In genomic region chr7:35734001-35734483, GRCh38 we compare ENCODE assay signal across 23 cellular contexts. TPM values are rescaled to one million over a fixed set of nuclear protein-coding genes. Genes with fewer than 3 reads are reported as not detected.
A peak's percentile ranks its signal among the peaks of the same experiment; 100 is the strongest.
DNase-seq lines count a peak whose midpoint lies in the region; TF ChIP-seq lines count a peak whose summit lies in the region.
"Had no signal": no experiment of that assay in that cellular context is flagged by ENCODE, and none has a peak within 500 bp of the region (broad histone marks: within the 10 kb centered on the region; RNA-seq: fewer than 3 reads in every experiment).

No MANE protein-coding gene starts in this region.

- H3K9me3 Mint-ChIP-seq in H9 (no peaks in the 10 kb centered on the region), nephron (peaks cover 4% of the 10 kb centered on the region)
- H3K9me3 Mint-ChIP-seq in activated T-cell treated with anti-CD3 and anti-CD28 coated beads, Interleukin-2, amount 50 U/mL, for 24 hours, result no peaks in the 10 kb centered on the region
- H3K9me3 Mint-ChIP-seq: activated CD8-positive, alpha-beta T cell treated with anti-CD3 and anti-CD28 coated beads for 36 hours; activated naive CD4-positive, alpha-beta T cell treated with anti-CD3 and anti-CD28 coated beads for 36 hours; activated T-cell treated with anti-CD3 and anti-CD28 coated beads, Interleukin-2, amount 50 U/mL, for 4 hours; HFFc6; natural killer cell had no signal

- H3K9ac ChIP-seq in H9 (ENCODE audit: extremely low read depth, insufficient read length, low read length), result no peak overlapping the region

- H3K27me3 ChIP-seq in ACC112 (ENCODE audit: insufficient read depth, low read length) (no peaks in the 10 kb centered on the region), H9 (ENCODE audit: insufficient read depth, low read length) (no peaks in the 10 kb centered on the region)
- H3K27me3 ChIP-seq: ascending aorta, heart right ventricle, testis had no signal

- no peak overlapping the region for H4K5ac ChIP-seq in H9 (ENCODE audit: insufficient read length, low read depth, low read length)

- H2BK12ac ChIP-seq in H9 (ENCODE audit: insufficient read length, low read depth, low read length), result no peak overlapping the region

- H3K4me3 ChIP-seq in ACC112 (ENCODE audit: low read depth, low read length), result no peak overlapping the region
- H3K4me3 ChIP-seq: ascending aorta, heart right ventricle, testis had no signal

- no peaks in the 10 kb centered on the region for H4K20me1 ChIP-seq in H9 (ENCODE audit: control insufficient read depth, insufficient read depth, insufficient read length)

- no peak overlapping the region for H3K4ac ChIP-seq in H9 (ENCODE audit: low read depth, low read length)

- no peak overlapping the region for H4K91ac ChIP-seq in H9 (ENCODE audit: insufficient read length, low read depth, low read length)

- H4K8ac ChIP-seq in H9 (replicated peaks; ENCODE audit: insufficient read length, low read depth, low read length), result no peak overlapping the region

- H2BK20ac ChIP-seq in H9 (ENCODE audit: low read depth, low read length, poor library complexity, severe bottlenecking), result no peak overlapping the region

- H3K27me3 Mint-ChIP-seq in H9 (ENCODE audit: low read depth) (no peaks in the 10 kb centered on the region), nephron (ENCODE audit: low read depth) (no peaks in the 10 kb centered on the region)
- no peaks in the 10 kb centered on the region for H3K27me3 Mint-ChIP-seq in activated T-cell treated with anti-CD3 and anti-CD28 coated beads, Interleukin-2, amount 50 U/mL, for 24 hours
- H3K27me3 Mint-ChIP-seq: activated CD8-positive, alpha-beta T cell treated with anti-CD3 and anti-CD28 coated beads for 36 hours; CD4-positive, alpha-beta T cell had no signal

- no peaks in the 10 kb centered on the region for H3K9me3 ChIP-seq in H9 (ENCODE audit: control insufficient read depth, low read depth, low read length)
- H3K9me3 ChIP-seq: ascending aorta, heart right ventricle, testis had no signal

- H3K36me3 Mint-ChIP-seq in H9 (ENCODE audit: insufficient read depth in 1 of 3, low read depth in 3 of 3) (no peaks in the 10 kb centered on the region), nephron (ENCODE audit: low read depth) (no peaks in the 10 kb centered on the region)
- no peaks in the 10 kb centered on the region for H3K36me3 Mint-ChIP-seq in activated T-cell treated with anti-CD3 and anti-CD28 coated beads, Interleukin-2, amount 50 U/mL, for 24 hours (ENCODE audit: low read depth)
- H3K36me3 Mint-ChIP-seq: natural killer cell had no signal

- H3K27ac Mint-ChIP-seq in H9, result peak overlapping the region in 2 of 3 experiments; percentile 4 to 24; a peak in 1 of 7 replicates
- H3K27ac Mint-ChIP-seq in nephron, result peak overlapping the region; percentile 7 to 61 (median 10)
- no peak overlapping the region for H3K27ac Mint-ChIP-seq in activated T-cell treated with anti-CD3 and anti-CD28 coated beads, Interleukin-2, amount 50 U/mL, for 24 hours
- H3K27ac Mint-ChIP-seq: activated CD8-positive, alpha-beta T cell treated with anti-CD3 and anti-CD28 coated beads for 36 hours; activated naive CD4-positive, alpha-beta T cell treated with anti-CD3 and anti-CD28 coated beads for 36 hours; CD4-positive, alpha-beta T cell; HFFc6; natural killer cell had no signal

- DNase-seq in H9 (no peak), caudate nucleus (lab: John Stamatoyannopoulos, UW) (peak in 1 of 61 donors; percentile 21), NCI-H1694 (lab: John Stamatoyannopoulos, UW) (no peak), SW480 (ENCODE audit: low spot score) (no peak)
- no peak for DNase-seq in activated T-cell treated with anti-CD3 and anti-CD28 coated beads, Interleukin-2, amount 50 U/mL, for 24 hours
- DNase-seq in stimulated activated naive CD4-positive, alpha-beta T cell treated with Interleukin-2 at 50 U/mL for 16 hours (lab: John Stamatoyannopoulos, UW), result no peak
- DNase-seq: activated CD8-positive, alpha-beta T cell treated with anti-CD3 and anti-CD28 coated beads for 36 hours; activated naive CD4-positive, alpha-beta T cell treated with anti-CD3 and anti-CD28 coated beads for 36 hours; activated T-cell treated with anti-CD3 and anti-CD28 coated beads, Interleukin-2, amount 50 U/mL, for 4 hours; CD4-positive, alpha-beta T cell; DMS79; heart right ventricle; HFFc6; KG1; mesenchymal stem cell; natural killer cell; NCI-H2081; SIG-M5; stimulated activated CD8-positive, alpha-beta memory T cell treated with anti-CD3 and anti-CD28 coated beads, Interleukin-4, amount 100 ng/mL, for 48 hours; testis had no signal

- no peak overlapping the region for H2BK15ac ChIP-seq in H9 (ENCODE audit: low read depth, low read length)

- H3K18ac ChIP-seq in H9 (ENCODE audit: insufficient read length, low read depth, low read length), result no peak overlapping the region

- TF ChIP-seq CTCF in H9 (conservative IDR thresholded peaks at IDR 0.05) (no peak), nephron (IDR thresholded peaks at IDR 0.05; ENCODE audit: unreplicated experiment in 3 of 3) (no peak)

- no peak overlapping the region for H3T11ph ChIP-seq in H9 (ENCODE audit: low read length)

- H3K14ac ChIP-seq in H9 (ENCODE audit: insufficient read depth, low read length), result no peak overlapping the region

- H2BK120ac ChIP-seq in H9 (ENCODE audit: low read depth, low read length, poor library complexity, severe bottlenecking), result no peak overlapping the region

- H2AK5ac ChIP-seq in H9 (ENCODE audit: insufficient read length, low read length), result no peak overlapping the region

- H3K79me2 ChIP-seq in ACC112 (ENCODE audit: control insufficient read depth, insufficient read depth, low read length, unreplicated experiment), result no peaks in the 10 kb centered on the region
- no peaks in the 10 kb centered on the region for H3K79me2 ChIP-seq in H9 (ENCODE audit: insufficient read depth, low read length)

- no peak overlapping the region for H3K4me2 ChIP-seq in H9 (ENCODE audit: insufficient read depth, insufficient read length, low read length)

- H3K27ac ChIP-seq in ACC112 (ENCODE audit: low read depth, low read length), result no peak overlapping the region
- no peak overlapping the region for H3K27ac ChIP-seq in H9 (ENCODE audit: insufficient read length, low read depth, low read length)
- peak overlapping the region; percentile 83 for H3K27ac ChIP-seq in caudate nucleus (ENCODE audit: low read depth, low read length)
- H3K27ac ChIP-seq: ascending aorta, testis had no signal

- H3K4me1 Mint-ChIP-seq in H9 (peaks cover 15 to 18% of the 10 kb centered on the region in 2 experiments), nephron (peaks cover 21% of the 10 kb centered on the region)
- H3K4me1 Mint-ChIP-seq in activated T-cell treated with anti-CD3 and anti-CD28 coated beads, Interleukin-2, amount 50 U/mL, for 24 hours (ENCODE audit: low read depth), result peaks cover 22% of the 10 kb centered on the region

- no peaks in the 10 kb centered on the region for H3K36me3 ChIP-seq in ACC112 (ENCODE audit: insufficient read depth, low read length)
- H3K36me3 ChIP-seq: ascending aorta, heart right ventricle had no signal

- H3K79me1 ChIP-seq in H9 (ENCODE audit: insufficient read depth, low read depth, low read length, poor library complexity, severe bottlenecking), result no peaks in the 10 kb centered on the region

- H3K23ac ChIP-seq in H9 (ENCODE audit: insufficient read length, low read depth, low read length), result no peak overlapping the region

- H2BK5ac ChIP-seq in H9 (ENCODE audit: insufficient read length, low read length), result no peak overlapping the region

- H3K4me1 ChIP-seq in ACC112 (ENCODE audit: control insufficient read depth, insufficient read depth, low read length, unreplicated experiment), result no peaks in the 10 kb centered on the region
- H3K4me1 ChIP-seq in H9 (ENCODE audit: insufficient read depth, low read length), result no peaks in the 10 kb centered on the region
- H3K4me1 ChIP-seq: ascending aorta had no signal

- WGBS in H9 (ENCODE audit: extremely low coverage, insufficient read length, low lambda C conversion rate), result no CpG with 5 or more reads among the region's 5 CpGs

- no peaks in the 10 kb centered on the region for H3K23me2 ChIP-seq in H9 (ENCODE audit: insufficient read length, low read depth, low read length, poor library complexity, severe bottlenecking)

- peak overlapping the region; percentile 34 for H2AFZ ChIP-seq in ACC112 (ENCODE audit: low read length, unreplicated experiment)
- no peak overlapping the region for H2AFZ ChIP-seq in H9 (ENCODE audit: low read length)

- H3K4me3 Mint-ChIP-seq in H9 (no peak overlapping the region), nephron (no peak overlapping the region)
- no peak overlapping the region for H3K4me3 Mint-ChIP-seq in activated T-cell treated with anti-CD3 and anti-CD28 coated beads, Interleukin-2, amount 50 U/mL, for 24 hours
- H3K4me3 Mint-ChIP-seq: activated CD8-positive, alpha-beta T cell treated with anti-CD3 and anti-CD28 coated beads for 36 hours; activated naive CD4-positive, alpha-beta T cell treated with anti-CD3 and anti-CD28 coated beads for 36 hours; activated T-cell treated with anti-CD3 and anti-CD28 coated beads, Interleukin-2, amount 50 U/mL, for 4 hours; CD4-positive, alpha-beta T cell; HFFc6; natural killer cell had no signal

- no peak overlapping the region for H3K56ac ChIP-seq in H9 (ENCODE audit: insufficient read length, low read depth, low read length)

RNA-seq across cellular contexts. Expression of gene HERPUD2, which starts 39.1 kb away (rescaled TPM):
- total RNA-seq in H9 (2021), result 14.6 and 17.0 TPM in 2 replicates
